In genomic region chr11:68146704-68147474, GRCh38 we compare ENCODE assay signal across 1 cellular context.
TF ChIP-seq lines count a peak whose summit lies in the region.

No MANE protein-coding gene starts in this region.

TF ChIP-seq in HepG2, 621 proteins besides CTCF, POLR2A, EP300 and RAD21 (continued from another document and continues in another):
- TF ChIP-seq, protein P1, sequence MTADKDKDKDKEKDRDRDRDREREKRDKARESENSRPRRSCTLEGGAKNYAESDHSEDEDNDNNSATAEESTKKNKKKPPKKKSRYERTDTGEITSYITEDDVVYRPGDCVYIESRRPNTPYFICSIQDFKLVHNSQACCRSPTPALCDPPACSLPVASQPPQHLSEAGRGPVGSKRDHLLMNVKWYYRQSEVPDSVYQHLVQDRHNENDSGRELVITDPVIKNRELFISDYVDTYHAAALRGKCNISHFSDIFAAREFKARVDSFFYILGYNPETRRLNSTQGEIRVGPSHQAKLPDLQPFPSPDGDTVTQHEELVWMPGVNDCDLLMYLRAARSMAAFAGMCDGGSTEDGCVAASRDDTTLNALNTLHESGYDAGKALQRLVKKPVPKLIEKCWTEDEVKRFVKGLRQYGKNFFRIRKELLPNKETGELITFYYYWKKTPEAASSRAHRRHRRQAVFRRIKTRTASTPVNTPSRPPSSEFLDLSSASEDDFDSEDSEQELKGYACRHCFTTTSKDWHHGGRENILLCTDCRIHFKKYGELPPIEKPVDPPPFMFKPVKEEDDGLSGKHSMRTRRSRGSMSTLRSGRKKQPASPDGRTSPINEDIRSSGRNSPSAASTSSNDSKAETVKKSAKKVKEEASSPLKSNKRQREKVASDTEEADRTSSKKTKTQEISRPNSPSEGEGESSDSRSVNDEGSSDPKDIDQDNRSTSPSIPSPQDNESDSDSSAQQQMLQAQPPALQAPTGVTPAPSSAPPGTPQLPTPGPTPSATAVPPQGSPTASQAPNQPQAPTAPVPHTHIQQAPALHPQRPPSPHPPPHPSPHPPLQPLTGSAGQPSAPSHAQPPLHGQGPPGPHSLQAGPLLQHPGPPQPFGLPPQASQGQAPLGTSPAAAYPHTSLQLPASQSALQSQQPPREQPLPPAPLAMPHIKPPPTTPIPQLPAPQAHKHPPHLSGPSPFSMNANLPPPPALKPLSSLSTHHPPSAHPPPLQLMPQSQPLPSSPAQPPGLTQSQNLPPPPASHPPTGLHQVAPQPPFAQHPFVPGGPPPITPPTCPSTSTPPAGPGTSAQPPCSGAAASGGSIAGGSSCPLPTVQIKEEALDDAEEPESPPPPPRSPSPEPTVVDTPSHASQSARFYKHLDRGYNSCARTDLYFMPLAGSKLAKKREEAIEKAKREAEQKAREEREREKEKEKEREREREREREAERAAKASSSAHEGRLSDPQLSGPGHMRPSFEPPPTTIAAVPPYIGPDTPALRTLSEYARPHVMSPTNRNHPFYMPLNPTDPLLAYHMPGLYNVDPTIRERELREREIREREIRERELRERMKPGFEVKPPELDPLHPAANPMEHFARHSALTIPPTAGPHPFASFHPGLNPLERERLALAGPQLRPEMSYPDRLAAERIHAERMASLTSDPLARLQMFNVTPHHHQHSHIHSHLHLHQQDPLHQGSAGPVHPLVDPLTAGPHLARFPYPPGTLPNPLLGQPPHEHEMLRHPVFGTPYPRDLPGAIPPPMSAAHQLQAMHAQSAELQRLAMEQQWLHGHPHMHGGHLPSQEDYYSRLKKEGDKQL (CRISPR knock-in tag; IDR thresholded peaks at IDR 0.05; ENCODE audit: low read depth), result peak; percentile 74
- TF ChIP-seq ZNF616 (CRISPR knock-in tag; IDR thresholded peaks at IDR 0.05; ENCODE audit: low read depth) (0 out of 2 replicates have a peak, but pooled peaks have one; percentile 54), RELA (CRISPR knock-in tag; IDR thresholded peaks at IDR 0.05) (no peak; the same call in 1 of the 2 replicates), KDM1A (CRISPR knock-in tag; IDR thresholded peaks at IDR 0.05) (peak; percentile 17; the same call in 1 of the 2 replicates), ETV6 (CRISPR knock-in tag; conservative IDR thresholded peaks at IDR 0.05) (0 out of 2 replicates have a peak, but pooled peaks have one; percentile 64), ZUFSP (CRISPR knock-in tag; IDR thresholded peaks at IDR 0.05; ENCODE audit: borderline replicate concordance) (no peak), MED8 (CRISPR knock-in tag; IDR thresholded peaks at IDR 0.05; ENCODE audit: insufficient replicate concordance) (peak; percentile 75), SAP130 (CRISPR knock-in tag; IDR thresholded peaks at IDR 0.05; ENCODE audit: low read depth) (peak; percentile 99), CSRNP1 (CRISPR knock-in tag; IDR thresholded peaks at IDR 0.05) (0 out of 2 replicates have a peak, but pooled peaks have one; percentile 37), MXI1 (IDR thresholded peaks at IDR 0.05; ENCODE audit: borderline replicate concordance, low read depth, low read length) (peak; percentile 99; the same call in 2 of the 3 replicates), TBX3 (IDR thresholded peaks at IDR 0.05; ENCODE audit: borderline replicate concordance) (peak; percentile 69; the same call in 1 of the 2 replicates), PHF20 (CRISPR knock-in tag; IDR thresholded peaks at IDR 0.05) (peak; percentile 62; the same call in 1 of the 2 replicates), CHD2 (IDR thresholded peaks at IDR 0.05; ENCODE audit: low read depth, low read length) (no peak), SP4 (CRISPR knock-in tag; IDR thresholded peaks at IDR 0.05) (peak; percentile 88), HMG20B (CRISPR knock-in tag; conservative IDR thresholded peaks at IDR 0.05) (no peak; the same call in 1 of the 2 replicates), ZBTB38 (CRISPR knock-in tag; IDR thresholded peaks at IDR 0.05) (0 out of 2 replicates have a peak, but pooled peaks have one; percentile 78), ZNF235 (CRISPR knock-in tag; IDR thresholded peaks at IDR 0.05; ENCODE audit: borderline replicate concordance) (0 out of 2 replicates have a peak, but pooled peaks have one; percentile 75), ZNF850 (CRISPR knock-in tag; conservative IDR thresholded peaks at IDR 0.05) (0 out of 2 replicates have a peak, but pooled peaks have one; percentile 64), NFKBIZ (CRISPR knock-in tag; IDR thresholded peaks at IDR 0.05) (peak; percentile 80; the same call in 1 of the 2 replicates), ZNF263 (CRISPR knock-in tag; IDR thresholded peaks at IDR 0.05) (peak; percentile 48; the same call in 1 of the 2 replicates), POGZ (CRISPR knock-in tag; IDR thresholded peaks at IDR 0.05) (peak; percentile 87), KDM2A (CRISPR knock-in tag; IDR thresholded peaks at IDR 0.05; ENCODE audit: borderline replicate concordance, low read depth) (peak; percentile 75), MYPOP (CRISPR knock-in tag; IDR thresholded peaks at IDR 0.05) (peak; percentile 88), ZNF672 (CRISPR knock-in tag; IDR thresholded peaks at IDR 0.05) (no peak), TEAD3 (CRISPR knock-in tag; optimal IDR thresholded peaks at IDR 0.05; ENCODE audit: borderline replicate concordance) (peak; percentile 79), ZBTB20 (CRISPR knock-in tag; IDR thresholded peaks at IDR 0.05; ENCODE audit: borderline replicate concordance, low read depth) (peak; percentile 86), BRCA1 (CRISPR knock-in tag; IDR thresholded peaks at IDR 0.05) (no peak), GMEB1 (CRISPR knock-in tag; IDR thresholded peaks at IDR 0.05; ENCODE audit: borderline replicate concordance) (0 out of 2 replicates have a peak, but pooled peaks have one; percentile 62), ZNF430 (CRISPR knock-in tag; IDR thresholded peaks at IDR 0.05) (peak; percentile 91; the same call in 1 of the 2 replicates), ATF2 (CRISPR knock-in tag; IDR thresholded peaks at IDR 0.05) (peak; percentile 88; the same call in 1 of the 2 replicates), MLX (CRISPR knock-in tag; IDR thresholded peaks at IDR 0.05) (peak; percentile 96), RNF219 (CRISPR knock-in tag; IDR thresholded peaks at IDR 0.05) (no peak), ZNF605 (CRISPR knock-in tag; IDR thresholded peaks at IDR 0.05) (peak; percentile 80), MZF1 (CRISPR knock-in tag; IDR thresholded peaks at IDR 0.05; ENCODE audit: borderline replicate concordance) (no peak)
- TF ChIP-seq, protein P2, sequence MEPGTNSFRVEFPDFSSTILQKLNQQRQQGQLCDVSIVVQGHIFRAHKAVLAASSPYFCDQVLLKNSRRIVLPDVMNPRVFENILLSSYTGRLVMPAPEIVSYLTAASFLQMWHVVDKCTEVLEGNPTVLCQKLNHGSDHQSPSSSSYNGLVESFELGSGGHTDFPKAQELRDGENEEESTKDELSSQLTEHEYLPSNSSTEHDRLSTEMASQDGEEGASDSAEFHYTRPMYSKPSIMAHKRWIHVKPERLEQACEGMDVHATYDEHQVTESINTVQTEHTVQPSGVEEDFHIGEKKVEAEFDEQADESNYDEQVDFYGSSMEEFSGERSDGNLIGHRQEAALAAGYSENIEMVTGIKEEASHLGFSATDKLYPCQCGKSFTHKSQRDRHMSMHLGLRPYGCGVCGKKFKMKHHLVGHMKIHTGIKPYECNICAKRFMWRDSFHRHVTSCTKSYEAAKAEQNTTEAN (CRISPR knock-in tag; conservative IDR thresholded peaks at IDR 0.05), result peak; percentile 70; the same call in 1 of the 2 replicates
- TF ChIP-seq, protein P3, sequence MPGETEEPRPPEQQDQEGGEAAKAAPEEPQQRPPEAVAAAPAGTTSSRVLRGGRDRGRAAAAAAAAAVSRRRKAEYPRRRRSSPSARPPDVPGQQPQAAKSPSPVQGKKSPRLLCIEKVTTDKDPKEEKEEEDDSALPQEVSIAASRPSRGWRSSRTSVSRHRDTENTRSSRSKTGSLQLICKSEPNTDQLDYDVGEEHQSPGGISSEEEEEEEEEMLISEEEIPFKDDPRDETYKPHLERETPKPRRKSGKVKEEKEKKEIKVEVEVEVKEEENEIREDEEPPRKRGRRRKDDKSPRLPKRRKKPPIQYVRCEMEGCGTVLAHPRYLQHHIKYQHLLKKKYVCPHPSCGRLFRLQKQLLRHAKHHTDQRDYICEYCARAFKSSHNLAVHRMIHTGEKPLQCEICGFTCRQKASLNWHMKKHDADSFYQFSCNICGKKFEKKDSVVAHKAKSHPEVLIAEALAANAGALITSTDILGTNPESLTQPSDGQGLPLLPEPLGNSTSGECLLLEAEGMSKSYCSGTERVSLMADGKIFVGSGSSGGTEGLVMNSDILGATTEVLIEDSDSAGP (CRISPR knock-in tag; IDR thresholded peaks at IDR 0.05; ENCODE audit: borderline replicate concordance), result peak; percentile 83; the same call in 1 of the 2 replicates
